Comparison of ENCODE assay signal across 16 cellular contexts in genomic region chr4:1783970-1784369, GRCh38. TPM values are rescaled to one million over a fixed set of nuclear protein-coding genes. Genes with fewer than 3 reads are reported as not detected.
DNase-seq lines count a peak whose midpoint lies in the region; TF ChIP-seq lines count a peak whose summit lies in the region.
"Had no signal": no experiment of that assay in that cellular context is flagged by ENCODE, and none has a peak within 500 bp of the region (broad histone marks: within the 10 kb centered on the region; RNA-seq: fewer than 3 reads in every experiment).

No MANE protein-coding gene starts in this region.

- peak overlapping the region; percentile 92 for H3K27ac ChIP-seq in esophagus (ENCODE audit: low read depth in 2 of 2, low read length in 1 of 2)
- no peak overlapping the region for H3K27ac ChIP-seq in coronary artery
- H3K27ac ChIP-seq: A549, HL-60 had no signal

- H3K27me3 ChIP-seq in esophagus (ENCODE audit: control insufficient read depth in 1 of 2, insufficient read depth in 2 of 2, low read length in 2 of 2) = no peaks in the 10 kb centered on the region

- H3K36me3 ChIP-seq in esophagus (ENCODE audit: control insufficient read depth in 2 of 2, insufficient read depth in 2 of 2, low read length in 1 of 2) = no peaks in the 10 kb centered on the region

- TF ChIP-seq CTCF in GM12865 (IDR thresholded peaks at IDR 0.05; ENCODE audit: insufficient read depth, low read depth, low read length, missing control alignments) = no peak
- TF ChIP-seq CTCF in coronary artery (IDR thresholded peaks at IDR 0.05) = no peak

- H3K4me1 ChIP-seq in esophagus (ENCODE audit: control insufficient read depth in 2 of 2, insufficient read depth in 2 of 2, low read length in 1 of 2) = peaks cover 4 to 71% of the 10 kb centered on the region in 2 donors
- H3K4me1 ChIP-seq: A549 had no signal

- DNase-seq in GM12865 (ENCODE audit: low read depth) = peak; percentile 19
- DNase-seq in NCI-H226 = peak; percentile 18
- peak; percentile 19 for DNase-seq in retina
- DNase-seq in cortex of kidney (lab: John Stamatoyannopoulos, UW) = no peak
- DNase-seq in coronary artery (ENCODE audit: low spot score) = no peak
- no peak for DNase-seq in HCEC 1CT
- DNase-seq: Caco-2; DMS53; NCI-H1105 treated with DMSO at 0.1 percent for 48 hours; NCI-H1930; NCI-H2227 treated with DMSO at 0.1 percent for 48 hours; NK-92 treated with Interleukin-12 subunit alpha and Interleukin-12 subunit beta, amount 100 ng/mL, for 24 hours; OCI-M1 had no signal

- no peak overlapping the region for H3K4me3 ChIP-seq in GM12865 (ENCODE audit: low read depth, low read length)
- no peak overlapping the region for H3K4me3 ChIP-seq in esophagus (ENCODE audit: low read depth in 1 of 2, low read length in 2 of 2)
- no peak overlapping the region for H3K4me3 ChIP-seq in coronary artery
- H3K4me3 ChIP-seq: A549 had no signal

- H3K9me3 ChIP-seq in esophagus (ENCODE audit: control insufficient read depth in 2 of 2, insufficient read depth in 1 of 2, low read depth in 1 of 2, low read length in 1 of 2) = no peaks in the 10 kb centered on the region
- H3K9me3 ChIP-seq: A549, Caco-2 had no signal

- WGBS in esophagus, 2 donors = 43 to 70% methylated on average over 12 of the region's 12 CpGs

RNA-seq across cellular contexts. Expression of gene FGFR3, which starts 9.1 kb away (rescaled TPM):
- polyA plus RNA-seq in esophagus = 100 to 1,000 TPM in 1 of 2 donors, 10 to 100 TPM in 1; 97.6 to 121 TPM

Comparison
In these comparisons a context has a peak if more than half of its experiments do, and no peak if none do; other contexts are left out.
1. DNase-seq: peak in GM12865 (single experiment), NCI-H226 (single experiment) and retina (single experiment); none in cortex of kidney (single experiment), coronary artery (single experiment) and HCEC 1CT (single experiment).
2. H3K27ac ChIP-seq: peak in esophagus (2 of 2); none in coronary artery (0 of 2).